23 cellular contexts compared by ENCODE assay signal in the genomic region with DNA sequence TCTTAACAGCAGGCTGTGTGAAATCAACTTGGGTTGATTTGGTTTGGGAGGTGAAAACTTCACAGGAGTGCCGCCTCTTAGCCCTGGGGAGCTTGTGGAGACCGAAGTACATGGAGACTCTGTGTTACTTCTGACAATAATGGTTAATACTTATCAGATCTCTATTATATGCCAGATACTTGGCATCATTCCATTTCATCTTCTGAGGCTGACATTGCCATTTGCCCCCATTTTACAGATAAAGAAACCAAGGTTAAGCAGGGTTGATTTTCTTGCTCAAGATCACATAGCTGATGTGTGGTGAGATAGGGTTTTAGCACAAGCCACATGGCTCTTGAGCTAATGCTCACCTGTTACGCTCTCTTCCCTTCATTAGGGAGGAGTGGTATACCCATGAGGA.
DNase-seq lines count a peak whose midpoint lies in the region; ATAC-seq, FAIRE-seq and TF ChIP-seq lines count a peak whose summit lies in the region.
"Had no signal": no experiment of that assay in that cellular context is flagged by ENCODE, and none has a peak within 500 bp of the region (broad histone marks: within the 10 kb centered on the region; RNA-seq: fewer than 3 reads in every experiment).

No MANE protein-coding gene starts in this region.

- H3K14ac ChIP-seq in IMR-90 (replicated peaks; ENCODE audit: low read depth, low read length), result no peak overlapping the region

- no peak for DNase-seq in IMR-90
- DNase-seq in SK-N-SH, result peak; percentile 7
- DNase-seq in bronchial epithelial cell (ENCODE audit: low read depth), result no peak
- DNase-seq in RPMI8226, result no peak
- no peak for DNase-seq in activated naive CD8-positive, alpha-beta T cell treated with anti-CD3 and anti-CD28 coated beads for 36 hours
- DNase-seq: AML-193; Caco-2; Calu3; CD4-positive, alpha-beta T cell; CD8-positive, alpha-beta T cell; DMS79 treated with DMSO at 0.1 percent for 48 hours; GF-D8 had no signal

- no peak overlapping the region for H2BK5ac ChIP-seq in IMR-90 (ENCODE audit: low read depth, low read length, poor library complexity, severe bottlenecking)

- in situ Hi-C loops in IMR-90 (cut with MboI; ENCODE audit: low sequenced_read_pairs), result no loop called here

- H3K4me1 ChIP-seq in IMR-90 (ENCODE audit: control insufficient read depth, insufficient read depth, low read length) (0 out of 2 replicates have a peak, but pooled peaks cover 2% of the 10 kb centered on the region), SK-N-SH (ENCODE audit: control insufficient read depth in 1 of 2, insufficient read depth in 2 of 2, low read depth in 1 of 2, low read length in 1 of 2) (peaks cover 14 to 16% of the 10 kb centered on the region in 2 experiments; a peak in 3 of 4 replicates)
- H3K4me1 ChIP-seq: A549; BLaER1 treated with 17β-estradiol and CSF1 and Interleukin-3, amounts not matched to agents 10 nM and 100 nM; Caco-2 had no signal

- H2AK5ac ChIP-seq in IMR-90 (ENCODE audit: low read depth, low read length), result no peak overlapping the region

- H3K27ac ChIP-seq in IMR-90 (ENCODE audit: insufficient read depth, low read length), result no peak overlapping the region
- H3K27ac ChIP-seq in SK-N-SH (ENCODE audit: low read depth in 2 of 2, low read length in 1 of 2), result peak overlapping the region; percentile 63 to 75; a peak in 3 of 4 replicates
- H3K27ac ChIP-seq: 22Rv1; A549; BLaER1 treated with 17β-estradiol and CSF1 and Interleukin-3, amounts not matched to agents 10 nM and 100 nM; C4-2B had no signal

- H3K4me3 ChIP-seq in IMR-90 (ENCODE audit: insufficient read depth, low read depth, low read length), result no peak overlapping the region
- H3K4me3 ChIP-seq in SK-N-SH (ENCODE audit: low read depth in 2 of 2, low read length in 1 of 2), result no peak overlapping the region
- H3K4me3 ChIP-seq in bronchial epithelial cell (ENCODE audit: low read depth, low read length), result no peak overlapping the region
- H3K4me3 ChIP-seq: A549; BLaER1 treated with 17β-estradiol and CSF1 and Interleukin-3, amounts not matched to agents 10 nM and 100 nM had no signal

- H2BK120ac ChIP-seq in IMR-90 (ENCODE audit: low read depth, low read length), result no peak overlapping the region

- no peak overlapping the region for H2BK20ac ChIP-seq in IMR-90 (ENCODE audit: low read depth, low read length)

- peaks cover 22% of the 10 kb centered on the region for H3F3A ChIP-seq in SK-N-SH (replicated peaks; ENCODE audit: insufficient read depth)

- no peaks in the 10 kb centered on the region for H3K36me3 ChIP-seq in IMR-90 (ENCODE audit: control insufficient read depth, insufficient read depth, low read length)
- no peaks in the 10 kb centered on the region for H3K36me3 ChIP-seq in SK-N-SH (replicated peaks in 1 of 2; ENCODE audit: control insufficient read depth in 1 of 2, insufficient read depth in 2 of 2, low read length in 1 of 2)
- H3K36me3 ChIP-seq in bronchial epithelial cell (ENCODE audit: control insufficient read depth, insufficient read depth, low read length), result no peaks in the 10 kb centered on the region
- H3K36me3 ChIP-seq: BLaER1 treated with 17β-estradiol and CSF1 and Interleukin-3, amounts not matched to agents 10 nM and 100 nM had no signal

- no peak overlapping the region for H4K5ac ChIP-seq in IMR-90 (ENCODE audit: low read depth, low read length)

- POLR2A ChIA-PET in IMR-90 (lab: Charles Lee; ENCODE audit: unreplicated experiment) (no interaction called here), SK-N-SH (lab: Yijun Ruan, JAX) (no interaction called here)

- peaks cover 4% of the 10 kb centered on the region for H3K9me3 Mint-ChIP-seq in nephron
- H3K9me3 Mint-ChIP-seq in activated naive CD8-positive, alpha-beta T cell treated with anti-CD3 and anti-CD28 coated beads for 36 hours, result no peaks in the 10 kb centered on the region
- H3K9me3 Mint-ChIP-seq: CD4-positive, alpha-beta T cell; CD8-positive, alpha-beta T cell had no signal

- no CpG with 5 or more reads among the region's 3 CpGs for WGBS in IMR-90 (ENCODE audit: extremely low coverage in 2 of 2, insufficient read length in 1 of 2), 2 experiments
- WGBS in SK-N-SH (ENCODE audit: low lambda C conversion rate), result 60% methylated on average over 3 of the region's 3 CpGs

- no peak for ATAC-seq in IMR-90 (ENCODE audit: low read depth)
- ATAC-seq in HG03159 (IDR thresholded peaks at IDR 0.05; ENCODE audit: unreplicated experiment), result no peak
- ATAC-seq: A549; CD8-positive, alpha-beta T cell had no signal

- H3K18ac ChIP-seq in IMR-90 (ENCODE audit: low read depth, low read length), result no peak overlapping the region

- no peaks in the 10 kb centered on the region for H3K9me1 ChIP-seq in IMR-90 (ENCODE audit: insufficient read depth, low read length)

- TF ChIP-seq RAD21 in IMR-90 (IDR thresholded peaks at IDR 0.05; ENCODE audit: low read length) (no peak), SK-N-SH (IDR thresholded peaks at IDR 0.05; ENCODE audit: low read length) (no peak)

- H3K23ac ChIP-seq in IMR-90 (ENCODE audit: low read depth, low read length), result no peak overlapping the region

- TF ChIP-seq EP300 in SK-N-SH (IDR thresholded peaks at IDR 0.05; ENCODE audit: borderline replicate concordance in 1 of 2, low read depth in 1 of 2, low read length in 1 of 2), result peak in 1 of 2 experiments; percentile 22; a peak in 1 of 4 replicates

- dilution Hi-C loops in IMR-90 (cut with HindIII; ENCODE audit: low sequenced_read_pairs, unreplicated experiment), result no loop called here

- peak; percentile 47 for FAIRE-seq in bronchial epithelial cell (lab: Jason Lieb, UNC)
- FAIRE-seq: A549, D721Med, G401.6, GM12891, GM19239 had no signal

- H3K79me1 ChIP-seq in IMR-90 (ENCODE audit: low read depth in 1 of 2, low read length in 2 of 2), result no peaks in the 10 kb centered on the region

- no peaks in the 10 kb centered on the region for H3K9me2 ChIP-seq in SK-N-SH

- H3K27me3 ChIP-seq in IMR-90 (ENCODE audit: control insufficient read depth, insufficient read depth, low read length), result no peaks in the 10 kb centered on the region
- no peaks in the 10 kb centered on the region for H3K27me3 ChIP-seq in SK-N-SH (ENCODE audit: insufficient read depth)
- H3K27me3 ChIP-seq in bronchial epithelial cell (ENCODE audit: control insufficient read depth, insufficient read depth, low read length), result no peaks in the 10 kb centered on the region
- H3K27me3 ChIP-seq: BLaER1 treated with 17β-estradiol and CSF1 and Interleukin-3, amounts not matched to agents 10 nM and 100 nM had no signal

- no peaks in the 10 kb centered on the region for H3K36me3 Mint-ChIP-seq in nephron (ENCODE audit: low read depth)
- H3K36me3 Mint-ChIP-seq in activated naive CD8-positive, alpha-beta T cell treated with anti-CD3 and anti-CD28 coated beads for 36 hours, result no peaks in the 10 kb centered on the region
- H3K36me3 Mint-ChIP-seq: CD8-positive, alpha-beta T cell had no signal

- no peak overlapping the region for H4K8ac ChIP-seq in IMR-90 (ENCODE audit: low read depth in 2 of 2, low read length in 2 of 2)

- H3K27ac Mint-ChIP-seq in nephron, result peak overlapping the region; percentile 74 to 90 (median 89)
- no peak overlapping the region for H3K27ac Mint-ChIP-seq in activated naive CD8-positive, alpha-beta T cell treated with anti-CD3 and anti-CD28 coated beads for 36 hours
- H3K27ac Mint-ChIP-seq: B cell; CD4-positive, alpha-beta T cell; CD8-positive, alpha-beta T cell had no signal

- no peak overlapping the region for H3K9ac ChIP-seq in IMR-90 (ENCODE audit: low read depth, low read length)
- no peak overlapping the region for H3K9ac ChIP-seq in SK-N-SH
- H3K9ac ChIP-seq: BLaER1 treated with 17β-estradiol and CSF1 and Interleukin-3, amounts not matched to agents 10 nM and 100 nM had no signal

- no peak for TF ChIP-seq POLR2A in IMR-90 (IDR thresholded peaks at IDR 0.05; ENCODE audit: low read depth, low read length)

- H3K4me1 Mint-ChIP-seq in nephron, result peaks cover 38% of the 10 kb centered on the region
- H3K4me1 Mint-ChIP-seq in activated naive CD8-positive, alpha-beta T cell treated with anti-CD3 and anti-CD28 coated beads for 36 hours, result no peaks in the 10 kb centered on the region
- H3K4me1 Mint-ChIP-seq: B cell had no signal

- no peak overlapping the region for H2AFZ ChIP-seq in IMR-90 (replicated peaks; ENCODE audit: low read length, poor library complexity)
- no peak overlapping the region for H2AFZ ChIP-seq in SK-N-SH (ENCODE audit: low read depth)

- H4K20me1 ChIP-seq in IMR-90 (ENCODE audit: insufficient read depth, low read length), result no peaks in the 10 kb centered on the region
- no peaks in the 10 kb centered on the region for H4K20me1 ChIP-seq in SK-N-SH (ENCODE audit: insufficient read depth)
- H4K20me1 ChIP-seq: BLaER1 treated with 17β-estradiol and CSF1 and Interleukin-3, amounts not matched to agents 10 nM and 100 nM had no signal

- BruUV-seq in IMR-90 (replicated peaks; lab: Mats Ljungman, UMichigan), result no TSS peak

- H3K56ac ChIP-seq in IMR-90 (ENCODE audit: extremely low read depth, insufficient read depth, low read length), result no peak overlapping the region

- no peak overlapping the region for H3K4ac ChIP-seq in IMR-90 (ENCODE audit: low read depth, low read length)

- no peak overlapping the region for H3K4me3 Mint-ChIP-seq in nephron
- no peak overlapping the region for H3K4me3 Mint-ChIP-seq in activated naive CD8-positive, alpha-beta T cell treated with anti-CD3 and anti-CD28 coated beads for 36 hours
- H3K4me3 Mint-ChIP-seq: B cell; CD4-positive, alpha-beta T cell; CD8-positive, alpha-beta T cell had no signal

- H3K4me2 ChIP-seq in IMR-90 (ENCODE audit: low read depth, low read length), result no peak overlapping the region
- H3K4me2 ChIP-seq in SK-N-SH, result peak overlapping the region; percentile 13; the same call in 1 of the 2 replicates
- H3K4me2 ChIP-seq: A549; BLaER1 treated with 17β-estradiol and CSF1 and Interleukin-3, amounts not matched to agents 10 nM and 100 nM had no signal

- no peaks in the 10 kb centered on the region for H3K79me2 ChIP-seq in SK-N-SH (ENCODE audit: insufficient read depth)

- intact Hi-C loops in IMR-90 (cut with micrococcal nuclease), result no loop called here

- TF ChIP-seq CTCF in IMR-90 (conservative IDR thresholded peaks at IDR 0.05; ENCODE audit: low read depth, low read length), result no peak
- no peak for TF ChIP-seq CTCF in SK-N-SH (IDR thresholded peaks at IDR 0.05)
- no peak for TF ChIP-seq CTCF in bronchial epithelial cell (IDR thresholded peaks at IDR 0.05; ENCODE audit: insufficient read depth, low read length, severe bottlenecking)
- TF ChIP-seq CTCF in nephron (IDR thresholded peaks at IDR 0.05; ENCODE audit: unreplicated experiment in 3 of 3), result no peak

- CTCF ChIA-PET in IMR-90 (lab: Yijun Ruan, JAX) (no interaction called here), SK-N-SH (lab: Yijun Ruan, JAX) (interaction anchor here (0.7 to 1.5 kb wide), 8 partner anchors 8 to 272 kb away, joined by 3 to 5 read pairs (median 3); no protein-coding TSS in a partner anchor)

- no peak overlapping the region for H2BK15ac ChIP-seq in IMR-90 (ENCODE audit: low read depth, low read length)

- H3K27me3 Mint-ChIP-seq in nephron (ENCODE audit: low read depth), result no peaks in the 10 kb centered on the region
- H3K27me3 Mint-ChIP-seq in activated naive CD8-positive, alpha-beta T cell treated with anti-CD3 and anti-CD28 coated beads for 36 hours, result no peaks in the 10 kb centered on the region
- H3K27me3 Mint-ChIP-seq: B cell; CD4-positive, alpha-beta T cell had no signal

- H3K9me3 ChIP-seq in IMR-90 (ENCODE audit: control insufficient read depth, insufficient read depth, low read length) (no peaks in the 10 kb centered on the region), SK-N-SH (no peaks in the 10 kb centered on the region)
- H3K9me3 ChIP-seq: A549, Caco-2 had no signal

- H4K91ac ChIP-seq in IMR-90 (ENCODE audit: insufficient read depth, low read depth, low read length), result no peak overlapping the region

- peak overlapping the region; percentile 70 for H2AK9ac ChIP-seq in IMR-90 (replicated peaks; ENCODE audit: low read depth, low read length, poor library complexity)
